17 cellular contexts compared by ENCODE assay signal in genomic region chr11:25927391-25927790, GRCh38.
"Had no signal": no experiment of that assay in that cellular context is flagged by ENCODE, and none has a peak within 500 bp of the region (broad histone marks: within the 10 kb centered on the region; RNA-seq: fewer than 3 reads in every experiment).

No MANE protein-coding gene starts in this region.

- H3K27ac ChIP-seq: breast epithelium, dorsolateral prefrontal cortex, esophagus muscularis mucosa, spleen had no signal

- H3K27me3 ChIP-seq: breast epithelium, esophagus muscularis mucosa, spleen had no signal

- H3K4me1 ChIP-seq: breast epithelium, spleen had no signal

- ATAC-seq: activated CD4-positive, alpha-beta T cell treated with anti-CD3 and anti-CD28 coated beads for 36 hours; left colon; right cardiac atrium had no signal

- H3K36me3 Mint-ChIP-seq: activated naive CD8-positive, alpha-beta T cell treated with anti-CD3 and anti-CD28 coated beads for 36 hours had no signal

- H3K36me3 ChIP-seq: breast epithelium, esophagus muscularis mucosa, spleen had no signal

- H3K4me3 Mint-ChIP-seq: activated CD4-positive, alpha-beta memory T cell treated with anti-CD3 and anti-CD28 coated beads, Interleukin-2, amount 10 ng/mL, durations not matched to agents 7 days and 5 days; activated CD4-positive, alpha-beta T cell treated with anti-CD3 and anti-CD28 coated beads for 36 hours; activated naive CD8-positive, alpha-beta T cell treated with anti-CD3 and anti-CD28 coated beads for 36 hours had no signal

- H3K27ac Mint-ChIP-seq: activated CD4-positive, alpha-beta memory T cell treated with anti-CD3 and anti-CD28 coated beads, Interleukin-2, amount 10 ng/mL, durations not matched to agents 7 days and 5 days; activated CD4-positive, alpha-beta T cell treated with anti-CD3 and anti-CD28 coated beads for 36 hours; activated naive CD8-positive, alpha-beta T cell treated with anti-CD3 and anti-CD28 coated beads for 36 hours had no signal

- H3K27me3 Mint-ChIP-seq: activated CD4-positive, alpha-beta memory T cell treated with anti-CD3 and anti-CD28 coated beads, Interleukin-2, amount 10 ng/mL, durations not matched to agents 7 days and 5 days; activated CD4-positive, alpha-beta T cell treated with anti-CD3 and anti-CD28 coated beads for 36 hours; activated naive CD8-positive, alpha-beta T cell treated with anti-CD3 and anti-CD28 coated beads for 36 hours had no signal

- H3K4me1 Mint-ChIP-seq: activated CD4-positive, alpha-beta memory T cell treated with anti-CD3 and anti-CD28 coated beads, Interleukin-2, amount 10 ng/mL, durations not matched to agents 7 days and 5 days; activated CD4-positive, alpha-beta T cell treated with anti-CD3 and anti-CD28 coated beads for 36 hours; activated naive CD8-positive, alpha-beta T cell treated with anti-CD3 and anti-CD28 coated beads for 36 hours had no signal

- H3K4me3 ChIP-seq: breast epithelium, dorsolateral prefrontal cortex, esophagus muscularis mucosa, spleen had no signal

- DNase-seq: activated CD4-positive, alpha-beta memory T cell treated with anti-CD3 and anti-CD28 coated beads, Interleukin-2, amount 10 ng/mL, durations not matched to agents 7 days and 5 days; activated CD4-positive, alpha-beta T cell treated with anti-CD3 and anti-CD28 coated beads for 36 hours; activated gamma-delta T cell; activated naive CD8-positive, alpha-beta T cell treated with anti-CD3 and anti-CD28 coated beads for 36 hours; activated T-cell treated with anti-CD3 and anti-CD28 coated beads, Interleukin-2, amount 50 U/mL, for 48 hours; anterior cingulate cortex; dorsolateral prefrontal cortex; left colon; right cardiac atrium; SIG-M5; spleen; stimulated activated CD4-positive, alpha-beta T cell treated with anti-CD3 and anti-CD28 coated beads, Interleukin-2, amount 100 ng/mL, for 24 hours; stimulated activated naive CD4-positive, alpha-beta T cell; substantia nigra; trophoblast cell had no signal

- H3K9me3 ChIP-seq: breast epithelium, esophagus muscularis mucosa had no signal
